8 cellular contexts compared by ENCODE assay signal in the genomic region with DNA sequence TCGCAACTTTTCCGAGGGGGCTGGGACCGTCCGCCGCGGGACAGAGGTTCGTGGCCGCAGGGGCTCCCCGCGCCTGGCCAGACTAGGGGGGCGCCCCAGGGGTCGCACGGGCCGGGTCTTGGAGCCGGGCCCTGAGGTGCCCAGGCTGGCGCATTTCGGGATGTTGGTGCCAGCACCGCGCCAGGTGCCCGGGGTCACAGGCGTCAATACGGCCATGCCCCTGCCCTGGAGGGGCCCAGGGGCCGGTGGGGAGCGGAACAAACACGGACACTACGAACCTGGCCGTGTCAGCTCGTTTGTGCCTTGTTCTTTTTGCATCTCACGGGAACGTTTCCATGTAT. TPM values are rescaled to one million over a fixed set of nuclear protein-coding genes. Genes with fewer than 3 reads are reported as not detected.
A peak's percentile ranks its signal among the peaks of the same experiment; 100 is the strongest.
DNase-seq lines count a peak whose midpoint lies in the region; ATAC-seq and TF ChIP-seq lines count a peak whose summit lies in the region.

No MANE protein-coding gene starts in this region.

- H3K4me1 ChIP-seq in RWPE2 (ENCODE audit: insufficient read depth, poor library complexity, severe bottlenecking) (no peaks in the 10 kb centered on the region), psoas muscle (peaks cover 14% of the 10 kb centered on the region)

- H3K27me3 ChIP-seq in RWPE2 (ENCODE audit: insufficient read depth, poor library complexity, severe bottlenecking) (peaks cover 5% of the 10 kb centered on the region), psoas muscle (ENCODE audit: insufficient read depth in 3 of 3, low read length in 2 of 3) (no peaks in the 10 kb centered on the region)

- H3K9me3 ChIP-seq in RWPE2 (ENCODE audit: severe bottlenecking) (no peaks in the 10 kb centered on the region), psoas muscle (no peaks in the 10 kb centered on the region)

- ATAC-seq in GM18498 (IDR thresholded peaks at IDR 0.05; ENCODE audit: unreplicated experiment): peak; percentile 16
- peak; percentile 4; the same call in 1 of the 3 replicates for ATAC-seq in RWPE2 (ENCODE audit: low read depth)
- peak; percentile 19 to 45 (median 28) for ATAC-seq in psoas muscle
- no peak for ATAC-seq in GM21381 (IDR thresholded peaks at IDR 0.05; ENCODE audit: unreplicated experiment)

- TF ChIP-seq CTCF in RWPE2 (IDR thresholded peaks at IDR 0.05; ENCODE audit: poor library complexity, severe bottlenecking) (no peak), fibroblast of pulmonary artery (IDR thresholded peaks at IDR 0.05; ENCODE audit: low read length, missing control alignments) (no peak), psoas muscle (IDR thresholded peaks at IDR 0.05) (no peak)

- intact Hi-C loops in psoas muscle (cut with DNase I): loop anchor here (5.0 kb wide), 2 partner anchors 41 to 96 kb away; a partner anchor contains a TSS

- H3K27ac ChIP-seq in RWPE2 (ENCODE audit: poor library complexity, severe bottlenecking): no peak overlapping the region
- peak overlapping the region; percentile 85 for H3K27ac ChIP-seq in psoas muscle

- H3K4me3 ChIP-seq in RWPE2 (ENCODE audit: severe bottlenecking) (peak overlapping the region; percentile 59), fibroblast of pulmonary artery (replicated peaks; ENCODE audit: low read depth, low read length) (peak overlapping the region; percentile 59), psoas muscle (peak overlapping the region; percentile 90)

- H3K36me3 ChIP-seq in RWPE2 (ENCODE audit: low read depth) (no peaks in the 10 kb centered on the region), psoas muscle (ENCODE audit: insufficient read depth in 1 of 2, low read depth in 1 of 2) (no peaks in the 10 kb centered on the region)

- DNase-seq in RWPE2 (ENCODE audit: low spot score) (no peak), fibroblast of pulmonary artery (ENCODE audit: low read depth) (no peak), psoas muscle (peak in 1 of 2 donors; percentile 59), NCI-H774 (lab: John Stamatoyannopoulos, UW) (no peak), HT-29 (ENCODE audit: low spot score) (no peak), COR-L47 (lab: John Stamatoyannopoulos, UW) (no peak)

- WGBS in psoas muscle, 3 donors: 1 to 4% (median 3%) methylated on average over 23 to 30 of the region's 30 CpGs

RNA-seq across cellular contexts. Expression of a gene that starts 0.4 kb away (rescaled TPM):
- 10 to 100 TPM in 3 of 4 donors, 1 to 10 TPM in 1; 9.2 to 23.4 (median 16.5) TPM for total RNA-seq in psoas muscle
- 10 to 100 TPM; 10.7 to 17.5 (median 13.8) TPM for polyA plus RNA-seq in psoas muscle
- total RNA-seq in HT-29 (2014; rRNA removed; shearing (Covaris generic)): not detected in 2 replicates

RNA-seq across cellular contexts. Expression of a gene that starts 40.8 kb away (rescaled TPM):
- total RNA-seq in psoas muscle: 100 to 1,000 TPM; 133 to 193 (median 157) TPM
- polyA plus RNA-seq in psoas muscle: 100 to 1,000 TPM in 1 of 3 donors, 10 to 100 TPM in 2; 93.5 to 170 (median 98.9) TPM
- 90.3 and 111 TPM in 2 replicates for total RNA-seq in HT-29 (2014; rRNA removed; shearing (Covaris generic))

Comparison
In these comparisons a context has a peak if more than half of its experiments do, and no peak if none do; other contexts are left out.
1. RNA of a gene that starts 0.4 kb away (total RNA-seq): 9.2 to 23.4 TPM in psoas muscle; not detected in HT-29; every median in the first group is over 10 times any median in the second.
2. Peak in every context shown above with its lines, with median percentiles within 50 percentile points of each other: H3K4me3 ChIP-seq.